12 cellular contexts compared by ENCODE assay signal in genomic region chr3:131549340-131549739, GRCh38. TPM values are rescaled to one million over a fixed set of nuclear protein-coding genes. Genes with fewer than 3 reads are reported as not detected.
A peak's percentile ranks its signal among the peaks of the same experiment; 100 is the strongest.
DNase-seq lines count a peak whose midpoint lies in the region; ATAC-seq and TF ChIP-seq lines count a peak whose summit lies in the region.
"Had no signal": no experiment of that assay in that cellular context is flagged by ENCODE, and none has a peak within 500 bp of the region (broad histone marks: within the 10 kb centered on the region; RNA-seq: fewer than 3 reads in every experiment).

No MANE protein-coding gene starts in this region.

- DNase-seq in AG04449 (ENCODE audit: low read depth, low spot score) = no peak
- peak; percentile 4 for DNase-seq in EH (ENCODE audit: low read depth)
- peak; percentile 46 for DNase-seq in NAMALWA (ENCODE audit: low spot score)
- DNase-seq in epithelial cell of esophagus (ENCODE audit: low read depth) = peak; percentile 15
- no peak for DNase-seq in GDM1 (lab: John Stamatoyannopoulos, UW)
- no peak for DNase-seq in SK-N-DZ (ENCODE audit: low spot score)
- DNase-seq in HPDE6-E6E7 (ENCODE audit: extremely low spot score) = no peak
- DNase-seq: activated B cell treated with CpG ODN at 0.5 μM for 24 hours, aorta, heart left ventricle, NCI-H510A treated with DMSO at 0.1 percent for 48 hours had no signal

- no peak overlapping the region for H3K4me3 ChIP-seq in AG04449 (ENCODE audit: low read depth, low read length)
- no peak overlapping the region for H3K4me3 ChIP-seq in epithelial cell of esophagus (ENCODE audit: low read length)
- H3K4me3 ChIP-seq: heart left ventricle had no signal

- POLR2A ChIA-PET in AG04449 (lab: Yijun Ruan, JAX) = no interaction called here

- CTCF ChIA-PET in AG04449 (lab: Yijun Ruan, JAX) = interaction anchor here (0.6 to 3.0 kb wide), 10 partner anchors 10 to 518 kb away, joined by 3 to 16 read pairs (median 4); no protein-coding TSS in a partner anchor

- TF ChIP-seq CTCF in AG04449 (IDR thresholded peaks at IDR 0.05; ENCODE audit: insufficient read depth, low read length, missing control alignments) = peak; percentile 15
- TF ChIP-seq CTCF in epithelial cell of esophagus (IDR thresholded peaks at IDR 0.05; ENCODE audit: insufficient read depth, low read depth, low read length, missing control alignments) = peak; percentile 38

- no peak for ATAC-seq in GM21526 (IDR thresholded peaks at IDR 0.05; ENCODE audit: low FRiP score, unreplicated experiment)
- ATAC-seq: heart left ventricle had no signal

RNA-seq across cellular contexts. Expression of gene MRPL3, which starts 46.6 kb away (rescaled TPM):
- polyA plus RNA-seq in SK-N-DZ (2014; cell fraction: cytosol; rRNA removed) = 200 and 211 TPM in 2 replicates
- 102 TPM in 2 replicates for polyA plus RNA-seq in SK-N-DZ (2014; cell fraction: nucleus; rRNA removed)

Comparison
In these comparisons a context has a peak if more than half of its experiments do, and no peak if none do; other contexts are left out.
1. DNase-seq: peak in EH (single experiment), NAMALWA (single experiment) and epithelial cell of esophagus (single experiment); none in AG04449 (single experiment), GDM1 (single experiment), SK-N-DZ (single experiment) and HPDE6-E6E7 (single experiment).